Comparison of ENCODE assay signal across 8 cellular contexts in the genomic region with DNA sequence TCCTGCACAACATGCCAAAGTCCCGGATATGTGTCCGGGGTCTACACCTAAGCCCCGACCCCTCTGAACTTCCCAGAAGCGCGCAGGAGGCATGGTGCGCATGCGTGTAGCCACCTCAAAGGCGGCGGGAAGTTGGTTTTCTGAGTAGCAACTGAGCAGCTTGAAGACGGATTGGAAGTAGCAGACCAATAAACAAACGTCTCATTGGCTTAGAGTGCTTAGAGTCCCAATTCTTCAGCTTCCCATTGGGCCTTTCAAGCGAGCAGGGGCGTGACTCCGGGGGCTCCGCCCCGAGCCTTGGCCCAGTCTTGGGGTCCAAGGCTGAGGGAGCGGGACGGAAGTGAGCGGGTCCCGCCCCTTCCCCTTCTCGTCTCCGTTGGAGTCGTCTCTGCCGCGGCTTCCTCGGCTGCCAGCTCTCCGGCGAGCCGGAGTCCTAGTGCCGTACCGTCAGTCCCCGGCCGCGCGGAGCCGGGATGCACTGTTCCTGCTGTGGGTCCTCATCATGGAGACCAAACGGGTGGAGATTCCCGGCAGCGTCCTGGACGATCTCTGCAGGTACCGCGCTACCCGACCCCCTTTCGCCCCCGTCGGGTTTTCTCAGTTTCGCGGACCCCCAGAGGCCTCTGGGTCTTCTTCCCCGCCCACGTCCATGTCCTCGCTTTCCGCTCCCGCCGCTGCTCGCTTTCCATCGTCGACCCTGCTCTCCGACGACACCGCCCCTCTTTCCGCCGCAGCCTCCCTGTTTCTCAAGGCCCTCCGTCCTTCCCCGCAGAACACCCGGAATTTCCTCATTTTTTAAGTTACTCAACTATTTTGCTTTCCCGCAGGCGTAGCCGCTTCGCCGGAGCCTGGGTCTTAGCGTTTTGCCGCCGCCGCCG. TPM values are rescaled to one million over a fixed set of nuclear protein-coding genes. Genes with fewer than 3 reads are reported as not detected.
A peak's percentile ranks its signal among the peaks of the same experiment; 100 is the strongest.
DNase-seq lines count a peak whose midpoint lies in the region; ATAC-seq and TF ChIP-seq lines count a peak whose summit lies in the region.

A gene (plus strand): TSS at position 367 of the 878 bp plus-strand sequence. CDS start 136 bp downstream, at position 503.

- POLR2A ChIA-PET in Panc1 (lab: Charles Lee): interaction anchor here (0.5 to 2.0 kb wide), 6 partner anchors 9 to 56 kb away, joined by 3 to 7 read pairs (median 6); a partner anchor contains a TSS

- TF ChIP-seq CTCF in Panc1 (IDR thresholded peaks at IDR 0.05): no peak

- H3K27me3 ChIP-seq in Panc1 (ENCODE audit: control insufficient read depth, insufficient read depth, low read length) (no peaks in the 10 kb centered on the region), mucosa of rectum (ENCODE audit: control insufficient read depth in 2 of 2, insufficient read depth in 2 of 2, low read length in 2 of 2) (no peaks in the 10 kb centered on the region)

- intact Hi-C loops in Panc1 (cut with micrococcal nuclease; ENCODE audit: unreplicated experiment): no loop called here

- peak within 1 kb of the TSS; percentile 92 to 93 for H3K4me3 ChIP-seq in Panc1 (ENCODE audit: low read depth in 2 of 2, low read length in 2 of 2)
- H3K4me3 ChIP-seq in mucosa of rectum (ENCODE audit: low read length in 2 of 2): peak within 1 kb of the TSS; percentile 95 to 96

- no TSS peak for BruUV-seq in Panc1 (replicated peaks; lab: Mats Ljungman, UMichigan)

- peak within 1 kb of the TSS; percentile 90 to 92 for H3K9ac ChIP-seq in mucosa of rectum (ENCODE audit: low read depth in 1 of 2, low read length in 2 of 2)

- CTCF ChIA-PET in Panc1 (lab: Charles Lee): interaction anchor here (0.6 kb wide), 1 partner anchor 284 kb away, joined by 5 read pairs; no protein-coding TSS in a partner anchor

- peak within 1 kb of the TSS; percentile 98 for H3K27ac ChIP-seq in Panc1 (ENCODE audit: low read length)
- H3K27ac ChIP-seq in mucosa of rectum (ENCODE audit: low read depth in 2 of 2, low read length in 2 of 2): peak within 1 kb of the TSS; percentile 88 to 89

- no peaks in the 10 kb centered on the region for H3K9me3 Mint-ChIP-seq in activated T-cell treated with anti-CD3 and anti-CD28 coated beads, Interleukin-2, amount 50 U/mL, for 4 hours

- ATAC-seq in GM21723 (IDR thresholded peaks at IDR 0.05; ENCODE audit: unreplicated experiment) (peak; percentile 97), Panc1 (peak; percentile 99)
- peak; percentile 97 to 98 for ATAC-seq in activated T-cell treated with anti-CD3 and anti-CD28 coated beads, Interleukin-2, amount 50 U/mL, for 4 hours

- H3K4me1 ChIP-seq in Panc1 (ENCODE audit: control insufficient read depth, insufficient read depth, low read length) (peaks cover 32% of the 10 kb centered on the region), mucosa of rectum (ENCODE audit: control insufficient read depth in 2 of 2, insufficient read depth in 2 of 2, low read length in 2 of 2) (peaks cover 0 to 7% of the 10 kb centered on the region in 2 donors)

- in situ Hi-C loops in Panc1 (cut with HindIII; ENCODE audit: low pct_unique_long_range_greater_than_20kb, low sequenced_read_pairs): no loop called here

- no peaks in the 10 kb centered on the region; the same call in none of the 2 replicates for H3K36me3 ChIP-seq in Panc1 (ENCODE audit: control insufficient read depth, insufficient read depth, low read length)
- peaks cover 0 to 3% of the 10 kb centered on the region in 2 donors for H3K36me3 ChIP-seq in mucosa of rectum (ENCODE audit: control insufficient read depth in 2 of 2, insufficient read depth in 2 of 2, low read length in 2 of 2)

- peak; percentile 99 for TF ChIP-seq POLR2A in erythroblast (IDR thresholded peaks at IDR 0.05; ENCODE audit: low read length)

- H3K4me1 Mint-ChIP-seq in activated T-cell treated with anti-CD3 and anti-CD28 coated beads, Interleukin-2, amount 50 U/mL, for 4 hours (ENCODE audit: low read depth): peaks cover 40% of the 10 kb centered on the region

- peaks cover 2% of the 10 kb centered on the region for H3K36me3 Mint-ChIP-seq in activated T-cell treated with anti-CD3 and anti-CD28 coated beads, Interleukin-2, amount 50 U/mL, for 4 hours (ENCODE audit: insufficient read depth)

- H3K27me3 Mint-ChIP-seq in activated T-cell treated with anti-CD3 and anti-CD28 coated beads, Interleukin-2, amount 50 U/mL, for 4 hours (ENCODE audit: low read depth): no peaks in the 10 kb centered on the region

- H3K9me3 ChIP-seq in Panc1 (ENCODE audit: control insufficient read depth, insufficient read depth, low read depth, low read length) (no peaks in the 10 kb centered on the region), mucosa of rectum (ENCODE audit: control insufficient read depth in 2 of 2, low read length in 2 of 2) (no peaks in the 10 kb centered on the region)

- H3K4me3 Mint-ChIP-seq in activated T-cell treated with anti-CD3 and anti-CD28 coated beads, Interleukin-2, amount 50 U/mL, for 4 hours: peak within 1 kb of the TSS; percentile 100

- peak; percentile 99 for DNase-seq in DMS53 (lab: John Stamatoyannopoulos, UW)
- peak; percentile 62 for DNase-seq in KG1 (lab: John Stamatoyannopoulos, UW)
- peak; percentile 95 for DNase-seq in Panc1 (ENCODE audit: low read depth, low spot score)
- peak; percentile 92 for DNase-seq in activated T-cell treated with anti-CD3 and anti-CD28 coated beads, Interleukin-2, amount 50 U/mL, for 4 hours
- peak; percentile 97 to 99 for DNase-seq in erythroblast (lab: John Stamatoyannopoulos, UW)
- peak; percentile 95 for DNase-seq in stimulated activated CD8-positive, alpha-beta memory T cell treated with anti-CD3 and anti-CD28 coated beads, Interleukin-4, amount 100 ng/mL, for 48 hours

RNA-seq across cellular contexts. Expression of the gene that starts here (rescaled TPM):
- 70.4 TPM for total RNA-seq in Panc1 (2021; ENCODE audit: unreplicated experiment)
- polyA plus RNA-seq in Panc1 (2012; ENCODE audit: insufficient read length): 7.5 TPM
- total RNA-seq in activated T-cell treated with anti-CD3 and anti-CD28 coated beads, Interleukin-2, amount 50 U/mL, for 4 hours: 10 to 100 TPM; 36.8 to 42.1 (median 41.1) TPM

Comparison
In these comparisons a context has a peak if more than half of its experiments do, and no peak if none do; other contexts are left out.
1. Peak in every context shown above with its lines: DNase-seq, ATAC-seq, H3K4me3 ChIP-seq and H3K27ac ChIP-seq.